ENCODE assay signal across 17 cellular contexts in genomic region chr4:78534286-78534955, GRCh38. TPM values are rescaled to one million over a fixed set of nuclear protein-coding genes. Genes with fewer than 3 reads are reported as not detected.
DNase-seq lines count a peak whose midpoint lies in the region; TF ChIP-seq lines count a peak whose summit lies in the region.
"Had no signal": no experiment of that assay in that cellular context is flagged by ENCODE, and none has a peak within 500 bp of the region (broad histone marks: within the 10 kb centered on the region; RNA-seq: fewer than 3 reads in every experiment).

No MANE protein-coding gene starts in this region.

- intact Hi-C loops in ovary (cut with DNase I): no loop called here

- H3K4me3 ChIP-seq in kidney epithelial cell (ENCODE audit: low read depth, low read length) (no peak overlapping the region), smooth muscle cell (no peak overlapping the region), ovary (no peak overlapping the region)
- H3K4me3 ChIP-seq: prostate gland, tibial artery had no signal

- TF ChIP-seq CTCF in kidney epithelial cell (IDR thresholded peaks at IDR 0.05; ENCODE audit: insufficient read depth, low read length, poor library complexity, severe bottlenecking): no peak
- TF ChIP-seq CTCF in smooth muscle cell (IDR thresholded peaks at IDR 0.05; ENCODE audit: borderline replicate concordance, insufficient read depth, poor library complexity, severe bottlenecking): no peak
- TF ChIP-seq CTCF in ovary (IDR thresholded peaks at IDR 0.05): no peak

- H3K9me3 ChIP-seq in smooth muscle cell (replicated peaks; ENCODE audit: low read depth) (no peaks in the 10 kb centered on the region), ovary (no peaks in the 10 kb centered on the region)
- H3K9me3 ChIP-seq: BE2C, prostate gland, tibial artery had no signal

- H3K36me3 ChIP-seq in kidney epithelial cell (ENCODE audit: control insufficient read depth, insufficient read depth, low read length): no peaks in the 10 kb centered on the region
- no peaks in the 10 kb centered on the region for H3K36me3 ChIP-seq in smooth muscle cell (ENCODE audit: low read depth)
- no peaks in the 10 kb centered on the region for H3K36me3 ChIP-seq in ovary
- H3K36me3 ChIP-seq: prostate gland, tibial artery had no signal

- POLR2A ChIA-PET in HEK293T (lab: Yijun Ruan, JAX): no interaction called here

- H3F3A ChIP-seq in smooth muscle cell (ENCODE audit: low read depth): no peaks in the 10 kb centered on the region

- H3K79me2 ChIP-seq in smooth muscle cell (ENCODE audit: low read depth): no peaks in the 10 kb centered on the region

- peak; percentile 20 for DNase-seq in LHCN-M2 (ENCODE audit: low read depth)
- DNase-seq in astrocyte of the hippocampus (ENCODE audit: low read depth, low spot score): peak; percentile 86
- peak; percentile 39 for DNase-seq in kidney epithelial cell (ENCODE audit: low read depth)
- no peak for DNase-seq in smooth muscle cell (lab: John Stamatoyannopoulos, UW; ENCODE audit: unreplicated experiment)
- no peak for DNase-seq in ovary
- DNase-seq in HEK293T (ENCODE audit: extremely low spot score): no peak
- DNase-seq in D341Med (ENCODE audit: low spot score): no peak
- DNase-seq in dedifferentiated amniotic fluid mesenchymal stem cell (ENCODE audit: extremely low spot score): no peak
- DNase-seq: activated B cell treated with CpG ODN at 0.5 μM for 24 hours; BE2C; DMS 273 treated with DMSO at 0.1 percent for 48 hours; effector CD4-positive, alpha-beta T cell; left colon; NCI-H1436 treated with DMSO at 0.1 percent for 48 hours; T-helper 17 cell; tibial artery had no signal

- WGBS in smooth muscle cell (ENCODE audit: low lambda C conversion rate): 86% methylated on average over 4 of the region's 4 CpGs
- 88 to 97% (median 95%) methylated on average over 4 of the region's 4 CpGs for WGBS in ovary, 3 donors

- H3K27me3 ChIP-seq in kidney epithelial cell (ENCODE audit: control insufficient read depth, insufficient read depth, low read length) (no peaks in the 10 kb centered on the region), smooth muscle cell (ENCODE audit: low read depth) (no peaks in the 10 kb centered on the region), ovary (no peaks in the 10 kb centered on the region)
- H3K27me3 ChIP-seq: BE2C, tibial artery had no signal

- no peak for TF ChIP-seq POLR2A in ovary (IDR thresholded peaks at IDR 0.05)

- CTCF ChIA-PET in HEK293T (lab: Yijun Ruan, JAX): no interaction called here

- H3K9ac ChIP-seq in smooth muscle cell (ENCODE audit: low read depth): peak overlapping the region; percentile 11

- no peak overlapping the region for H2AFZ ChIP-seq in smooth muscle cell (ENCODE audit: low read depth)

- peak overlapping the region; percentile 12 for H3K4me2 ChIP-seq in smooth muscle cell

- peak overlapping the region; percentile 72 for H3K27ac ChIP-seq in smooth muscle cell (ENCODE audit: low read depth)
- no peak overlapping the region for H3K27ac ChIP-seq in ovary
- H3K27ac ChIP-seq: prostate gland, tibial artery had no signal

- H3K4me1 ChIP-seq in smooth muscle cell (ENCODE audit: low read depth): no peaks in the 10 kb centered on the region
- H3K4me1 ChIP-seq in ovary (ENCODE audit: insufficient read depth): no peaks in the 10 kb centered on the region
- H3K4me1 ChIP-seq: BE2C, prostate gland, tibial artery had no signal

- no peak for TF ChIP-seq EP300 in ovary (IDR thresholded peaks at IDR 0.05)

- H4K20me1 ChIP-seq in smooth muscle cell (ENCODE audit: low read depth): no peaks in the 10 kb centered on the region

TF ChIP-seq in HEK293T, 16 proteins besides CTCF, POLR2A, EP300 and RAD21:
- TF ChIP-seq HDGF (IDR thresholded peaks at IDR 0.05; ENCODE audit: borderline replicate concordance) (no peak), PKNOX1 (IDR thresholded peaks at IDR 0.05) (no peak), ZNF384 (IDR thresholded peaks at IDR 0.05) (no peak), FOXA1 (IDR thresholded peaks at IDR 0.05) (no peak), SUZ12 (IDR thresholded peaks at IDR 0.05) (no peak), BHLHE40 (IDR thresholded peaks at IDR 0.05; ENCODE audit: borderline replicate concordance) (no peak), TARDBP (IDR thresholded peaks at IDR 0.05) (no peak), LEF1 (IDR thresholded peaks at IDR 0.05; ENCODE audit: borderline replicate concordance) (no peak), FOXM1 (IDR thresholded peaks at IDR 0.05; ENCODE audit: borderline replicate concordance) (no peak), SP1 (IDR thresholded peaks at IDR 0.05) (no peak), L3MBTL2 (conservative IDR thresholded peaks at IDR 0.05) (no peak), FOXK2 (IDR thresholded peaks at IDR 0.05) (no peak)
TF ChIP-seq in HEK293T: peak in this region for 0.

RNA-seq across cellular contexts. Expression of gene ANXA3, which starts 17.1 kb away (rescaled TPM):
- total RNA-seq in LHCN-M2 (2014; rRNA removed): not detected in 2 replicates
- polyA plus RNA-seq in LHCN-M2 (2012): 2.2 TPM
- 271 and 297 TPM in 2 replicates for total RNA-seq in kidney epithelial cell
- 39.0 and 44.5 TPM in 2 replicates for total RNA-seq in smooth muscle cell
- 16.7 and 59.0 TPM in 2 replicates for polyA plus RNA-seq in smooth muscle cell
- 10 to 100 TPM in 2 of 7 donors, 1 to 10 TPM in 5; 1.5 to 63.5 (median 8.1) TPM for total RNA-seq in ovary
- 10 to 100 TPM in 1 of 2 donors, 1 to 10 TPM in 1; 7.7 to 10.2 TPM for polyA plus RNA-seq in ovary

Comparison
In these comparisons a context has a peak if more than half of its experiments do, and no peak if none do; other contexts are left out.
1. DNase-seq: peak in LHCN-M2 (single experiment), astrocyte of the hippocampus (single experiment) and kidney epithelial cell (single experiment); none in smooth muscle cell (single experiment), ovary (0 of 5), HEK293T (single experiment), D341Med (single experiment) and dedifferentiated amniotic fluid mesenchymal stem cell (single experiment).